Comparison of ENCODE assay signal across 1 cellular context in the genomic region with DNA sequence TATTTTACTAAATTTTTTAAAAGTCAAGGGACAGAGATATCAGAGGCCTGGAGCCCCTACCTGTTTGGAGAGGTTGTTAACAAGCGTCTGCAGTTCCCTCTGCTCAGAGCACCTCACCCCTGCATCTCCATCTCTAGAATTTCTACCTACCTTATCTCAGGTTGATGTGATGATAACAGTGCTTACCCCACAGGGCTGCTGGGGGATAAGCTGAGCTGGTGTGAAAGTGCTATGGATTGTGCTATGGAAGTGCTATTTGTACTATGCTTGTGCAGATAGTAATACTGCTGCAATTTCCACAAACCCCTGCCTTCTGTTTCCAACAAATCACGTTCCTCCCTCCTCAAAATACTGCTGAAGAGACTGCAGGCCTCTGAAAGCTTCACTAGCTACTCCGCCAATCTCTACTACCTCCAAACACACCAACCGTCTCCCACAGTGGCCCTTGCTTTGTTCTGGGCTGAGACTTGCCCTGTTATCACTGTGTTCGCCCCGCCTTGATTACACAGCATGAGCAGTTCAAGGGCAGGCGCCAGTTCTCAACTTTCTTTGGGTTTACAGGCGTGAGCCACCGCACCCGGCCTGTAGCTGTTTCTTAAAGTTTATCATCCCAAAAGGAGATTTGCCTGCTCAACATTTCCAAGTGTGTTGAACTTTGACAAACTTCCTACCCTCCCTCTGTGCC.
TF ChIP-seq lines count a peak whose summit lies in the region.

No MANE protein-coding gene starts in this region.

TF ChIP-seq in HCT116, 20 proteins besides CTCF, POLR2A, EP300 and RAD21 (continued from another document):
- TF ChIP-seq EZH2 (IDR thresholded peaks at IDR 0.05) (no peak), CEBPB (IDR thresholded peaks at IDR 0.05; ENCODE audit: low read depth) (no peak), ZNF274 (IDR thresholded peaks at IDR 0.05; ENCODE audit: low read depth, low read length) (no peak), JUND (IDR thresholded peaks at IDR 0.05) (no peak), SIN3A (IDR thresholded peaks at IDR 0.05; ENCODE audit: low read depth) (no peak), EZH2phosphoT487 (IDR thresholded peaks at IDR 0.05; ENCODE audit: borderline replicate concordance) (no peak), YY1 (IDR thresholded peaks at IDR 0.05; ENCODE audit: extremely low read depth, insufficient replicate concordance, low read depth, low read length) (no peak), TCF7L2 (IDR thresholded peaks at IDR 0.05; ENCODE audit: borderline replicate concordance, extremely low read depth, insufficient read depth, insufficient read length) (no peak), SP1 (IDR thresholded peaks at IDR 0.05; ENCODE audit: low read depth) (no peak)
- TF ChIP-seq, protein P1, sequence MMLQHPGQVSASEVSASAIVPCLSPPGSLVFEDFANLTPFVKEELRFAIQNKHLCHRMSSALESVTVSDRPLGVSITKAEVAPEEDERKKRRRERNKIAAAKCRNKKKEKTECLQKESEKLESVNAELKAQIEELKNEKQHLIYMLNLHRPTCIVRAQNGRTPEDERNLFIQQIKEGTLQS (IDR thresholded peaks at IDR 0.05), result no peak
- TF ChIP-seq, protein P2, sequence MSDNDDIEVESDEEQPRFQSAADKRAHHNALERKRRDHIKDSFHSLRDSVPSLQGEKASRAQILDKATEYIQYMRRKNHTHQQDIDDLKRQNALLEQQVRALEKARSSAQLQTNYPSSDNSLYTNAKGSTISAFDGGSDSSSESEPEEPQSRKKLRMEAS (IDR thresholded peaks at IDR 0.05), result no peak
